Comparison of ENCODE assay signal across 8 cellular contexts in the genomic region with DNA sequence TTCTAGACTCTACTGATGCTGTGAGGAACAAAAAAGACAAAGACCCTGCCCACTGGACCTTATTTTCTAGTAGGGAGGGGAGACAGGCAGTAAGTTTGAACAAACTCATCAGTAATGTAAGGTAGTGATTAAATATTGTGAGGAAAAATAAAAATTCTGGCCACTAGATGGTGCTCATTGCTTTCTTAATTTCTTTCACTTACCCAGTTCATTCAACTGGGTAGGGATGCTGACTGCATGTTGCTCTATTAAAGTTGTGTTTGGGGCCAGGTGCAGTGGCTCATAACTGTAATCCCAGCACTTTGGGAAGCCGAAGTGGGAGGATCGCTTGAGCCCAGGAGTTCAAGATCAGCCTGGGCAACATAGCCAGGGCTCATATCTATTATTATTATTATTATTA. TPM values are rescaled to one million over a fixed set of nuclear protein-coding genes. Genes with fewer than 3 reads are reported as not detected.
DNase-seq lines count a peak whose midpoint lies in the region; ATAC-seq and TF ChIP-seq lines count a peak whose summit lies in the region.

No MANE protein-coding gene starts in this region.

- TF ChIP-seq POLR2A in uterus (IDR thresholded peaks at IDR 0.05) = no peak

- no peak overlapping the region for H3K27ac Mint-ChIP-seq in activated CD4-positive, alpha-beta T cell treated with anti-CD3 and anti-CD28 coated beads, Interleukin-2, amount 10 ng/mL, durations not matched to agents 7 days and 5 days

- CTCF ChIA-PET in activated CD4-positive, alpha-beta T cell treated with anti-CD3 and anti-CD28 coated beads, Interleukin-2, amount 10 ng/mL, durations not matched to agents 7 days and 5 days (lab: Charles Lee) = interaction anchor here (0.6 to 1.7 kb wide), 4 partner anchors 8 to 457 kb away, joined by 3 to 4 read pairs (median 3); no protein-coding TSS in a partner anchor

- DNase-seq in activated CD4-positive, alpha-beta T cell treated with anti-CD3 and anti-CD28 coated beads, Interleukin-2, amount 10 ng/mL, durations not matched to agents 7 days and 5 days = peak; percentile 69
- no peak for DNase-seq in activated CD4-positive, alpha-beta T cell treated with anti-CD3 and anti-CD28 coated beads for 48 hours
- DNase-seq in Jurkat, Clone E6-1 (ENCODE audit: low read depth, low spot score) = peak; percentile 77
- peak; percentile 72 for DNase-seq in NOMO-1 treated with DMSO at 0.1 percent for 48 hours (lab: John Stamatoyannopoulos, UW; ENCODE audit: unreplicated experiment)
- peak; percentile 62 for DNase-seq in central memory CD4-positive, alpha-beta T cell
- DNase-seq in left lobe of liver (ENCODE audit: low spot score) = no peak
- DNase-seq in uterus = no peak

- intact Hi-C loops in uterus (cut with DNase I; ENCODE audit: low total_unique reads) = no loop called here

- ATAC-seq in GM21576 (IDR thresholded peaks at IDR 0.05; ENCODE audit: unreplicated experiment) (peak; percentile 73), left lobe of liver (peak; percentile 97)

- H3K27me3 Mint-ChIP-seq in activated CD4-positive, alpha-beta T cell treated with anti-CD3 and anti-CD28 coated beads, Interleukin-2, amount 10 ng/mL, durations not matched to agents 7 days and 5 days = peaks cover 19% of the 10 kb centered on the region

- no peak overlapping the region for H3K4me3 ChIP-seq in Jurkat, Clone E6-1 (ENCODE audit: low read length)
- no peak overlapping the region for H3K4me3 ChIP-seq in uterus

- peaks cover 19% of the 10 kb centered on the region for H3K9me3 Mint-ChIP-seq in activated CD4-positive, alpha-beta T cell treated with anti-CD3 and anti-CD28 coated beads, Interleukin-2, amount 10 ng/mL, durations not matched to agents 7 days and 5 days

- no peaks in the 10 kb centered on the region for H3K27me3 ChIP-seq in uterus

- H3K27ac ChIP-seq in uterus = no peak overlapping the region

- POLR2A ChIA-PET in activated CD4-positive, alpha-beta T cell treated with anti-CD3 and anti-CD28 coated beads, Interleukin-2, amount 10 ng/mL, durations not matched to agents 7 days and 5 days (lab: Charles Lee) = no interaction called here

- no peaks in the 10 kb centered on the region for H3K4me1 ChIP-seq in uterus

- H3K9me3 ChIP-seq in uterus = no peaks in the 10 kb centered on the region

- peak; percentile 50 to 77 (median 66) for TF ChIP-seq CTCF in uterus (IDR thresholded peaks at IDR 0.05)

- H3K4me1 Mint-ChIP-seq in activated CD4-positive, alpha-beta T cell treated with anti-CD3 and anti-CD28 coated beads, Interleukin-2, amount 10 ng/mL, durations not matched to agents 7 days and 5 days = peaks cover 37% of the 10 kb centered on the region

- no peak overlapping the region for H3K4me3 Mint-ChIP-seq in activated CD4-positive, alpha-beta T cell treated with anti-CD3 and anti-CD28 coated beads, Interleukin-2, amount 10 ng/mL, durations not matched to agents 7 days and 5 days

- H3K36me3 ChIP-seq in uterus = no peaks in the 10 kb centered on the region

- H3K36me3 Mint-ChIP-seq in activated CD4-positive, alpha-beta T cell treated with anti-CD3 and anti-CD28 coated beads, Interleukin-2, amount 10 ng/mL, durations not matched to agents 7 days and 5 days (ENCODE audit: low read depth) = peaks cover 24% of the 10 kb centered on the region

RNA-seq across cellular contexts. Expression of a gene that starts 6.3 kb away (rescaled TPM):
- 10 to 100 TPM; 31.4 to 36.2 TPM for total RNA-seq in activated CD4-positive, alpha-beta T cell treated with anti-CD3 and anti-CD28 coated beads, Interleukin-2, amount 10 ng/mL, durations not matched to agents 7 days and 5 days
- 22.3 TPM for polyA plus RNA-seq in Jurkat, Clone E6-1 (2012; ENCODE audit: insufficient read depth, insufficient read length)
- total RNA-seq in left lobe of liver (9.0 TPM), uterus (10 to 100 TPM in 3 of 4 donors, 1 to 10 TPM in 1; 8.5 to 36.3 (median 27.8) TPM)

RNA-seq across cellular contexts. Expression of a gene that starts 6.3 kb away (rescaled TPM):
- total RNA-seq in activated CD4-positive, alpha-beta T cell treated with anti-CD3 and anti-CD28 coated beads, Interleukin-2, amount 10 ng/mL, durations not matched to agents 7 days and 5 days = 10 to 100 TPM; 20.0 to 22.5 TPM
- 12.2 TPM for polyA plus RNA-seq in Jurkat, Clone E6-1 (2012; ENCODE audit: insufficient read depth, insufficient read length)
- total RNA-seq in left lobe of liver (7.6 TPM), uterus (10 to 100 TPM; 20.0 to 27.1 (median 22.5) TPM)

RNA-seq across cellular contexts. Expression of a gene that starts 23.9 kb away (rescaled TPM):
- 10 to 100 TPM; 39.2 to 39.7 TPM for total RNA-seq in activated CD4-positive, alpha-beta T cell treated with anti-CD3 and anti-CD28 coated beads, Interleukin-2, amount 10 ng/mL, durations not matched to agents 7 days and 5 days
- 11.4 TPM for polyA plus RNA-seq in Jurkat, Clone E6-1 (2012; ENCODE audit: insufficient read depth, insufficient read length)
- 4.3 TPM for total RNA-seq in left lobe of liver
- total RNA-seq in uterus = 10 to 100 TPM; 11.2 to 38.6 (median 20.5) TPM

Comparison
In these comparisons a context has a peak if more than half of its experiments do, and no peak if none do; other contexts are left out.
1. DNase-seq: peak in activated CD4-positive, alpha-beta T cell treated with anti-CD3 and anti-CD28 coated beads, Interleukin-2, amount 10 ng/mL, durations not matched to agents 7 days and 5 days (single experiment), Jurkat, Clone E6-1 (single experiment), NOMO-1 treated with DMSO at 0.1 percent for 48 hours (single experiment) and central memory CD4-positive, alpha-beta T cell (single experiment); none in activated CD4-positive, alpha-beta T cell treated with anti-CD3 and anti-CD28 coated beads for 48 hours (single experiment), left lobe of liver (single experiment) and uterus (0 of 2).